In the genomic region with DNA sequence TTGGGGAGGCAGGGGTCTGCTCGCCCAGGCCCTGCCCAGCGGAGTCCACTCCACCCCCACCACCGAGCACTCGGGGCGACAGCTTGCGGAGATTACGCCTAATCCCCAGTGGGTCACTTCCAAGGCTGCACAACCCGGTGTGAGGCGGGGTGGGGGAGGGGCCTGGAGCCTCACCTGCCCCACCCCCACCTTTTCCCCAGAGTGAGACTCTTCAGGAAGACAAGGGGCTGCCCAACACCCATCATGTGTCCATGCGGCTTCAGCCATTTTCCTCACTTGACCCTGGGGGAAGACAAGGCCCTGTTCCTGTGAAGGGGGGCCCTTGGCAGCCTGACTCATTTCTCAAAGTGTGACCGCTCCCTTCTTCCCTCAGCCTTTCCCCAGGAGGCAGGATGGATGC, we compare ENCODE assay signal across 24 cellular contexts. TPM values are rescaled to one million over a fixed set of nuclear protein-coding genes. Genes with fewer than 3 reads are reported as not detected.
DNase-seq lines count a peak whose midpoint lies in the region; ATAC-seq and TF ChIP-seq lines count a peak whose summit lies in the region.
"Had no signal": no experiment of that assay in that cellular context is flagged by ENCODE, and none has a peak within 500 bp of the region (broad histone marks: within the 10 kb centered on the region; RNA-seq: fewer than 3 reads in every experiment).

No MANE protein-coding gene starts in this region.

- peak overlapping the region; percentile 5 for H3K27ac ChIP-seq in suprapubic skin
- H3K27ac ChIP-seq: left ventricle myocardium inferior, neural progenitor cell, upper lobe of left lung had no signal

- H3K4me3 Mint-ChIP-seq in glutamatergic neuron (ENCODE audit: unreplicated experiment), result no peak overlapping the region
- H3K4me3 Mint-ChIP-seq: activated naive CD8-positive, alpha-beta T cell treated with anti-CD3 and anti-CD28 coated beads for 36 hours; activated T-helper 1 cell treated with anti-CD3 and anti-CD28 coated beads, Interleukin-12 subunit alpha, Interleukin-12 subunit beta, Interleukin-2, Interleukin-4 antibody, amounts not matched to agents 30 ng/mL and 10 ng/mL and 1 ng/mL, durations not matched to agents 14 hours and 24 hours and 36 hours; HFFc6; neural progenitor cell had no signal

- H3K36me3 ChIP-seq in suprapubic skin, result no peaks in the 10 kb centered on the region
- H3K36me3 ChIP-seq: neural progenitor cell had no signal

- TF ChIP-seq CTCF in glutamatergic neuron (IDR thresholded peaks at IDR 0.05; ENCODE audit: partially characterized antibody, unreplicated experiment), result no peak
- no peak for TF ChIP-seq CTCF in suprapubic skin (IDR thresholded peaks at IDR 0.05)

- ATAC-seq in HG03439 (IDR thresholded peaks at IDR 0.05; ENCODE audit: unreplicated experiment), result no peak
- ATAC-seq: stimulated activated naive CD8-positive, alpha-beta T cell treated with anti-CD3 and anti-CD28 coated beads, Interleukin-15, Interleukin-2, amounts not matched to agents 100 U/mL and 50 U/mL, for 24 hours had no signal

- peaks cover 74% of the 10 kb centered on the region for H3K4me1 ChIP-seq in suprapubic skin
- H3K4me1 ChIP-seq: upper lobe of left lung had no signal

- no peaks in the 10 kb centered on the region for H3K27me3 ChIP-seq in suprapubic skin
- H3K27me3 ChIP-seq: neural progenitor cell, upper lobe of left lung had no signal

- no peak for TF ChIP-seq POLR2A in suprapubic skin (IDR thresholded peaks at IDR 0.05)

- DNase-seq in ELF-1 (ENCODE audit: low read depth, low spot score) (peak; percentile 65), NCI-H82 (lab: John Stamatoyannopoulos, UW) (peak; percentile 96), glutamatergic neuron (peak; percentile 53), suprapubic skin (ENCODE audit: low spot score in 2 of 2) (no peak), germinal center (ENCODE audit: low spot score) (no peak), NCI-H1436 treated with DMSO at 0.1 percent for 48 hours (lab: John Stamatoyannopoulos, UW) (no peak)
- no peak for DNase-seq in NK-92 treated with Interleukin-12 subunit alpha and Interleukin-12 subunit beta, amount 100 ng/mL, for 24 hours (lab: John Stamatoyannopoulos, UW)
- DNase-seq: activated CD4-positive, alpha-beta T cell treated with anti-CD3 and anti-CD28 coated beads for 1 hour; activated naive CD8-positive, alpha-beta T cell treated with anti-CD3 and anti-CD28 coated beads for 36 hours; DND-41; effector memory CD4-positive, alpha-beta T cell; HFFc6; KBM-7; left ventricle myocardium inferior; NCI-H1930; NCI-H446; RPMI8226; stimulated activated CD4-positive, alpha-beta T cell treated with anti-CD3 and anti-CD28 coated beads, Interleukin-4, amount 100 ng/mL, for 1 hour; stimulated activated naive CD8-positive, alpha-beta T cell treated with anti-CD3 and anti-CD28 coated beads, Interleukin-15, Interleukin-2, amounts not matched to agents 100 U/mL and 50 U/mL, for 24 hours; T1000; upper lobe of left lung had no signal

- 64% methylated on average over 8 of the region's 11 CpGs for WGBS in suprapubic skin

- H3K9me3 ChIP-seq in suprapubic skin, result no peaks in the 10 kb centered on the region
- H3K9me3 ChIP-seq: left ventricle myocardium inferior, upper lobe of left lung had no signal

- no peak overlapping the region for H3K4me3 ChIP-seq in suprapubic skin
- H3K4me3 ChIP-seq: left ventricle myocardium inferior, neural progenitor cell, upper lobe of left lung had no signal

- peak overlapping the region; percentile 85 for H3K27ac Mint-ChIP-seq in glutamatergic neuron (ENCODE audit: unreplicated experiment)
- H3K27ac Mint-ChIP-seq: activated naive CD8-positive, alpha-beta T cell treated with anti-CD3 and anti-CD28 coated beads for 36 hours; activated T-helper 1 cell treated with anti-CD3 and anti-CD28 coated beads, Interleukin-12 subunit alpha, Interleukin-12 subunit beta, Interleukin-2, Interleukin-4 antibody, amounts not matched to agents 30 ng/mL and 10 ng/mL and 1 ng/mL, durations not matched to agents 14 hours and 24 hours and 36 hours; HFFc6 had no signal

- H3K9me3 Mint-ChIP-seq in glutamatergic neuron (ENCODE audit: unreplicated experiment), result peaks cover 13% of the 10 kb centered on the region
- H3K9me3 Mint-ChIP-seq: activated naive CD8-positive, alpha-beta T cell treated with anti-CD3 and anti-CD28 coated beads for 36 hours; activated T-helper 1 cell treated with anti-CD3 and anti-CD28 coated beads, Interleukin-12 subunit alpha, Interleukin-12 subunit beta, Interleukin-2, Interleukin-4 antibody, amounts not matched to agents 30 ng/mL and 10 ng/mL and 1 ng/mL, durations not matched to agents 14 hours and 24 hours and 36 hours; HFFc6; neural progenitor cell had no signal

- TF ChIP-seq EP300 in suprapubic skin (IDR thresholded peaks at IDR 0.05), result no peak

- H3K4me1 Mint-ChIP-seq in glutamatergic neuron (ENCODE audit: low read depth, unreplicated experiment), result peaks cover 39% of the 10 kb centered on the region

- H3K36me3 Mint-ChIP-seq in glutamatergic neuron (ENCODE audit: unreplicated experiment), result no peaks in the 10 kb centered on the region
- H3K36me3 Mint-ChIP-seq: activated naive CD8-positive, alpha-beta T cell treated with anti-CD3 and anti-CD28 coated beads for 36 hours had no signal

- peaks cover 23% of the 10 kb centered on the region for H3K27me3 Mint-ChIP-seq in glutamatergic neuron (ENCODE audit: unreplicated experiment)
- H3K27me3 Mint-ChIP-seq: activated naive CD8-positive, alpha-beta T cell treated with anti-CD3 and anti-CD28 coated beads for 36 hours had no signal

RNA-seq across cellular contexts. Expression of gene SYNGR1, which starts 12.5 kb away (rescaled TPM):
- 49.5 TPM for total RNA-seq in glutamatergic neuron (ENCODE audit: unreplicated experiment)
- 10 to 100 TPM; 34.6 to 52.5 (median 44.3) TPM for total RNA-seq in suprapubic skin
- total RNA-seq: activated T-helper 1 cell treated with anti-CD3 and anti-CD28 coated beads, Interleukin-12 subunit alpha, Interleukin-12 subunit beta, Interleukin-2, Interleukin-4 antibody, amounts not matched to agents 30 ng/mL and 10 ng/mL and 1 ng/mL, durations not matched to agents 14 hours and 24 hours and 36 hours had no signal

RNA-seq across cellular contexts. Expression of gene TAB1, which starts 37.3 kb away (rescaled TPM):
- total RNA-seq in glutamatergic neuron (ENCODE audit: unreplicated experiment) (27.5 TPM), suprapubic skin (10 to 100 TPM; 16.9 to 35.4 (median 23.3) TPM)

RNA-seq across cellular contexts. Expression of gene RPL3, which starts 42.8 kb away (rescaled TPM):
- 1,061 TPM for total RNA-seq in glutamatergic neuron (ENCODE audit: unreplicated experiment)
- total RNA-seq in suprapubic skin, result 1,000 to 10,000 TPM; 2,537 to 3,396 (median 3,080) TPM

Comparison
In these comparisons a context has a peak if more than half of its experiments do, and no peak if none do; other contexts are left out.
1. DNase-seq: peak in ELF-1 (single experiment), NCI-H82 (single experiment) and glutamatergic neuron (single experiment); none in suprapubic skin (0 of 2), NK-92 treated with Interleukin-12 subunit alpha and Interleukin-12 subunit beta, amount 100 ng/mL, for 24 hours (single experiment), germinal center (single experiment) and NCI-H1436 treated with DMSO at 0.1 percent for 48 hours (single experiment).